Comparison of ENCODE assay signal across 1 cellular context in genomic region chr1:159913451-159914192, GRCh38.
TF ChIP-seq lines count a peak whose summit lies in the region.

No MANE protein-coding gene starts in this region.

TF ChIP-seq in A549, 52 proteins besides CTCF, POLR2A, EP300 and RAD21:
- TF ChIP-seq FOSB (CRISPR knock-in tag; IDR thresholded peaks at IDR 0.05) = peak; percentile 73; the same call in 1 of the 2 replicates
- TF ChIP-seq TFCP2L1 (CRISPR knock-in tag; IDR thresholded peaks at IDR 0.05) = peak; percentile 24; the same call in 1 of the 2 replicates
- TF ChIP-seq ELK1 (IDR thresholded peaks at IDR 0.05; ENCODE audit: low read depth, low read length) = no peak
- no peak for TF ChIP-seq HOXB13 (CRISPR knock-in tag; IDR thresholded peaks at IDR 0.05; ENCODE audit: low read depth)
TF ChIP-seq in A549: peak in this region for 2.
